30 cellular contexts compared by ENCODE assay signal in genomic region chr12:52788876-52789636, GRCh38. TPM values are rescaled to one million over a fixed set of nuclear protein-coding genes. Genes with fewer than 3 reads are reported as not detected.
"Had no signal": no experiment of that assay in that cellular context is flagged by ENCODE, and none has a peak within 500 bp of the region (broad histone marks: within the 10 kb centered on the region; RNA-seq: fewer than 3 reads in every experiment).

No MANE protein-coding gene starts in this region.

- H3K9me3 Mint-ChIP-seq: activated CD4-positive, alpha-beta memory T cell treated with anti-CD3 and anti-CD28 coated beads, Interleukin-2, amount 10 ng/mL, durations not matched to agents 7 days and 5 days; activated naive CD4-positive, alpha-beta T cell treated with anti-CD3 and anti-CD28 coated beads for 36 hours had no signal

- H3K4me3 Mint-ChIP-seq: activated CD4-positive, alpha-beta memory T cell treated with anti-CD3 and anti-CD28 coated beads, Interleukin-2, amount 10 ng/mL, durations not matched to agents 7 days and 5 days; activated CD4-positive, alpha-beta T cell treated with anti-CD3 and anti-CD28 coated beads for 36 hours; activated naive CD4-positive, alpha-beta T cell treated with anti-CD3 and anti-CD28 coated beads for 36 hours had no signal

- H3K4me3 ChIP-seq: cardiac muscle cell, MG63, SK-N-MC had no signal

- ATAC-seq: activated CD4-positive, alpha-beta T cell treated with anti-CD3 and anti-CD28 coated beads for 36 hours had no signal

- DNase-seq: activated CD4-positive, alpha-beta memory T cell treated with anti-CD3 and anti-CD28 coated beads, Interleukin-2, amount 10 ng/mL, durations not matched to agents 7 days and 5 days; activated CD4-positive, alpha-beta T cell treated with anti-CD3 and anti-CD28 coated beads for 36 hours; activated CD4-positive, alpha-beta T cell treated with anti-CD3 and anti-CD28 coated beads, Interleukin-2, amount 50 U/mL, for 1 hour; activated gamma-delta T cell; activated naive CD4-positive, alpha-beta T cell treated with anti-CD3 and anti-CD28 coated beads for 36 hours; activated T-cell treated with anti-CD3 and anti-CD28 coated beads for 4 hours; brain microvascular endothelial cell; cerebellar nuclear complex; MG63; MV-4-11; NCI-H1092 treated with DMSO at 0.1 percent for 48 hours; NCI-H1417 treated with DMSO at 0.1 percent for 48 hours; NCI-H1694; NCI-H2029; NCI-H2107; NCI-H2171 treated with DMSO at 0.1 percent for 48 hours; NCI-H226; NCI-H526 treated with DMSO at 0.1 percent for 48 hours; NCI-H82; SIG-M5; T-helper 1 cell had no signal

- H3K4me1 Mint-ChIP-seq: activated CD4-positive, alpha-beta memory T cell treated with anti-CD3 and anti-CD28 coated beads, Interleukin-2, amount 10 ng/mL, durations not matched to agents 7 days and 5 days had no signal

- H3K27ac Mint-ChIP-seq: activated CD4-positive, alpha-beta memory T cell treated with anti-CD3 and anti-CD28 coated beads, Interleukin-2, amount 10 ng/mL, durations not matched to agents 7 days and 5 days; activated CD4-positive, alpha-beta T cell treated with anti-CD3 and anti-CD28 coated beads for 36 hours; activated naive CD4-positive, alpha-beta T cell treated with anti-CD3 and anti-CD28 coated beads for 36 hours had no signal

- H3K36me3 ChIP-seq: brain microvascular endothelial cell, cardiac muscle cell, MG63 had no signal

- H3K27ac ChIP-seq: brain microvascular endothelial cell, cardiac muscle cell, SK-N-MC, VCaP had no signal

- H3K9me3 ChIP-seq: MG63 had no signal

RNA-seq across cellular contexts. Expression of gene KRT3, which starts 6.9 kb away (rescaled TPM):
- total RNA-seq: activated CD4-positive, alpha-beta memory T cell treated with anti-CD3 and anti-CD28 coated beads, Interleukin-2, amount 10 ng/mL, durations not matched to agents 7 days and 5 days; activated CD4-positive, alpha-beta T cell treated with anti-CD3 and anti-CD28 coated beads for 36 hours; activated CD8-positive, alpha-beta memory T cell treated with anti-CD3 and anti-CD28 coated beads for 36 hours; activated naive CD4-positive, alpha-beta T cell treated with anti-CD3 and anti-CD28 coated beads for 36 hours; cardiac muscle cell; NCI-H460; OCI-LY7; T-helper 2 cell treated with Interferon-gamma antibody and Interleukin-4, amounts not matched to agents 100 ng/mL and 5 ng/mL, for 36 hours had no signal
- polyA plus RNA-seq: adipose tissue, cardiac muscle cell had no signal

RNA-seq across cellular contexts. Expression of gene KRT76, which starts 11.9 kb away (rescaled TPM):
- total RNA-seq: activated CD4-positive, alpha-beta memory T cell treated with anti-CD3 and anti-CD28 coated beads, Interleukin-2, amount 10 ng/mL, durations not matched to agents 7 days and 5 days; activated CD4-positive, alpha-beta T cell treated with anti-CD3 and anti-CD28 coated beads for 36 hours; activated CD8-positive, alpha-beta memory T cell treated with anti-CD3 and anti-CD28 coated beads for 36 hours; activated naive CD4-positive, alpha-beta T cell treated with anti-CD3 and anti-CD28 coated beads for 36 hours; cardiac muscle cell; NCI-H460; OCI-LY7; RPMI7951; T-helper 2 cell treated with Interferon-gamma antibody and Interleukin-4, amounts not matched to agents 100 ng/mL and 5 ng/mL, for 36 hours had no signal
- polyA plus RNA-seq: adipose tissue, cardiac muscle cell had no signal

RNA-seq across cellular contexts. Expression of gene KRT4, which starts 24.9 kb away (rescaled TPM):
- total RNA-seq: activated CD4-positive, alpha-beta memory T cell treated with anti-CD3 and anti-CD28 coated beads, Interleukin-2, amount 10 ng/mL, durations not matched to agents 7 days and 5 days; activated CD4-positive, alpha-beta T cell treated with anti-CD3 and anti-CD28 coated beads for 36 hours; activated CD8-positive, alpha-beta memory T cell treated with anti-CD3 and anti-CD28 coated beads for 36 hours; activated naive CD4-positive, alpha-beta T cell treated with anti-CD3 and anti-CD28 coated beads for 36 hours; cardiac muscle cell; NCI-H460; OCI-LY7; RPMI7951; T-helper 2 cell treated with Interferon-gamma antibody and Interleukin-4, amounts not matched to agents 100 ng/mL and 5 ng/mL, for 36 hours had no signal
- polyA plus RNA-seq: cardiac muscle cell had no signal

RNA-seq across cellular contexts. Expression of gene KRT79, which starts 45.1 kb away (rescaled TPM):
- total RNA-seq: activated CD4-positive, alpha-beta memory T cell treated with anti-CD3 and anti-CD28 coated beads, Interleukin-2, amount 10 ng/mL, durations not matched to agents 7 days and 5 days; activated naive CD4-positive, alpha-beta T cell treated with anti-CD3 and anti-CD28 coated beads for 36 hours; cardiac muscle cell; NCI-H460; OCI-LY7; T-helper 2 cell treated with Interferon-gamma antibody and Interleukin-4, amounts not matched to agents 100 ng/mL and 5 ng/mL, for 36 hours had no signal
- polyA plus RNA-seq: cardiac muscle cell had no signal

RNA-seq across cellular contexts. Expression of gene KRT78, which starts 59.7 kb away (rescaled TPM):
- total RNA-seq: activated CD4-positive, alpha-beta memory T cell treated with anti-CD3 and anti-CD28 coated beads, Interleukin-2, amount 10 ng/mL, durations not matched to agents 7 days and 5 days; activated CD4-positive, alpha-beta T cell treated with anti-CD3 and anti-CD28 coated beads for 36 hours; activated CD8-positive, alpha-beta memory T cell treated with anti-CD3 and anti-CD28 coated beads for 36 hours; activated naive CD4-positive, alpha-beta T cell treated with anti-CD3 and anti-CD28 coated beads for 36 hours; cardiac muscle cell; NCI-H460; OCI-LY7; T-helper 2 cell treated with Interferon-gamma antibody and Interleukin-4, amounts not matched to agents 100 ng/mL and 5 ng/mL, for 36 hours had no signal
- polyA plus RNA-seq: cardiac muscle cell had no signal
